Comparison of ENCODE assay signal across 8 cellular contexts in the genomic region with DNA sequence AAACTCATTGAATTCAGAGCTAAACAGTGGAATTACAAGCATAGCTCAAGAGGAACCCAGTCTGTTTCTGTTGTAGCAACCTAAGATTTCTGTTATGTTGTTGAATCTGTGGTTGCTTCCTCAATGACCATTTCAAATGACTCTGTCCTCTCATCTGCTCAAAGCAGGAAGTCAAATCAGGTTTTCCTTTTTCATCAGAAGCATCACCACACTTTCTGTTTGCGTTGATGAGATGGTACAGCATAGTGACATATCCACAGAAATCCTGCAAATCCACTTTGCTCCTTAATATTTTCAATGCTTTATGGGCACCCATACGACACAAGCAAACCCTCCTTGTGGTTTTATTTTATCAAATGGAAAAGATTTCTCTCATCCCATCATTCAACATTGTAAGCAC. TPM values are rescaled to one million over a fixed set of nuclear protein-coding genes. Genes with fewer than 3 reads are reported as not detected.
A peak's percentile ranks its signal among the peaks of the same experiment; 100 is the strongest.
DNase-seq lines count a peak whose midpoint lies in the region; ATAC-seq and TF ChIP-seq lines count a peak whose summit lies in the region.

No MANE protein-coding gene starts in this region.

- no peaks in the 10 kb centered on the region for H3K79me2 ChIP-seq in DND-41 (ENCODE audit: insufficient read depth, low read length)
- no peaks in the 10 kb centered on the region; the same call in 1 of the 2 replicates for H3K79me2 ChIP-seq in OCI-LY7 (ENCODE audit: insufficient read depth, low read depth, low read length)

- H3K4me2 ChIP-seq in DND-41 (ENCODE audit: insufficient read depth, low read length) (no peak overlapping the region), OCI-LY7 (ENCODE audit: low read length) (peak overlapping the region; percentile 66), neuronal stem cell (ENCODE audit: insufficient read depth, low read length, poor library complexity, severe bottlenecking) (no peak overlapping the region)

- H3K36me3 ChIP-seq in DND-41 (ENCODE audit: insufficient read depth, low read length), result no peaks in the 10 kb centered on the region
- H3K36me3 ChIP-seq in OCI-LY7 (ENCODE audit: insufficient read depth, low read length), result no peaks in the 10 kb centered on the region
- no peaks in the 10 kb centered on the region; the same call in 1 of the 2 replicates for H3K36me3 ChIP-seq in BE2C
- no peaks in the 10 kb centered on the region for H3K36me3 ChIP-seq in neuronal stem cell (replicated peaks in 1 of 2; ENCODE audit: control insufficient read depth in 2 of 2, insufficient read depth in 2 of 2, low read length in 2 of 2)

- TF ChIP-seq CTCF in DND-41 (IDR thresholded peaks at IDR 0.05; ENCODE audit: borderline replicate concordance, extremely low read depth, low read length, poor library complexity, severe bottlenecking) (no peak), OCI-LY7 (conservative IDR thresholded peaks at IDR 0.05; ENCODE audit: low read length) (no peak), BE2C (IDR thresholded peaks at IDR 0.05; ENCODE audit: low read depth, low read length) (no peak)

- no peaks in the 10 kb centered on the region for H3K27me3 ChIP-seq in DND-41 (ENCODE audit: insufficient read depth, low read length, poor library complexity)
- H3K27me3 ChIP-seq in BE2C, result no peaks in the 10 kb centered on the region
- H3K27me3 ChIP-seq in neuronal stem cell (ENCODE audit: control insufficient read depth in 3 of 3, insufficient read depth in 3 of 3, low read depth in 1 of 3, low read length in 3 of 3), result no peaks in the 10 kb centered on the region

- H2BK120ac ChIP-seq in neuronal stem cell (ENCODE audit: low read depth, low read length), result no peak overlapping the region

- H3K14ac ChIP-seq in neuronal stem cell (ENCODE audit: low read length), result no peak overlapping the region

- no peaks in the 10 kb centered on the region for H3K9me3 ChIP-seq in DND-41 (ENCODE audit: insufficient read depth, low read length, severe bottlenecking)
- H3K9me3 ChIP-seq in OCI-LY7 (ENCODE audit: low read length), result no peaks in the 10 kb centered on the region
- no peaks in the 10 kb centered on the region for H3K9me3 ChIP-seq in BE2C
- no peaks in the 10 kb centered on the region for H3K9me3 ChIP-seq in neuronal stem cell (replicated peaks in 1 of 2; ENCODE audit: control insufficient read depth in 2 of 2, insufficient read depth in 1 of 2, low read depth in 1 of 2, low read length in 2 of 2)

- H4K91ac ChIP-seq in neuronal stem cell (ENCODE audit: low read depth, low read length, poor library complexity), result no peak overlapping the region

- H3K4ac ChIP-seq in neuronal stem cell (ENCODE audit: low read length), result no peak overlapping the region

- no CpG with 5 or more reads among the region's 2 CpGs for WGBS in neuronal stem cell (ENCODE audit: extremely low coverage in 2 of 2, insufficient read length in 2 of 2, insufficient replicate concordance in 1 of 2), 2 donors

- DNase-seq in DND-41 (no peak), OCI-LY7 (ENCODE audit: low spot score) (peak; percentile 81), kidney tubule cell (ENCODE audit: low spot score) (peak; percentile 42), BE2C (no peak), HuH-7 (ENCODE audit: low spot score) (no peak), neuronal stem cell (ENCODE audit: low spot score) (no peak)

- no peaks in the 10 kb centered on the region for H3K79me1 ChIP-seq in neuronal stem cell (ENCODE audit: low read depth, low read length)

- H3K9ac ChIP-seq in DND-41 (ENCODE audit: low read depth, low read length) (no peak overlapping the region), neuronal stem cell (ENCODE audit: low read depth, low read length, poor library complexity) (no peak overlapping the region)

- H3K9me2 ChIP-seq in OCI-LY7 (ENCODE audit: insufficient read depth, low read length), result no peaks in the 10 kb centered on the region

- no peak overlapping the region for H3K18ac ChIP-seq in neuronal stem cell (ENCODE audit: low read length)

- intact Hi-C loops in OCI-LY7 (cut with micrococcal nuclease; ENCODE audit: unreplicated experiment), result no loop called here

- H2BK15ac ChIP-seq in neuronal stem cell (ENCODE audit: low read length), result no peak overlapping the region

- H3K27ac ChIP-seq in DND-41 (ENCODE audit: low read length) (no peak overlapping the region), OCI-LY7 (ENCODE audit: low read depth, low read length, poor library complexity, severe bottlenecking) (peak overlapping the region; percentile 88), neuronal stem cell (replicated peaks; ENCODE audit: low read length) (no peak overlapping the region)

- no peak overlapping the region for H3K23ac ChIP-seq in neuronal stem cell (ENCODE audit: low read depth, low read length, poor library complexity)

- ATAC-seq in DND-41 (ENCODE audit: insufficient read depth, low read depth), result peak; percentile 75
- peak; percentile 51 for ATAC-seq in GM21619 (IDR thresholded peaks at IDR 0.05; ENCODE audit: unreplicated experiment)
- ATAC-seq in SK-N-SH treated with all-trans-retinoic acid at 6 μM for 48 hours, result no peak; the same call in 2 of the 3 replicates

- H2AFZ ChIP-seq in DND-41 (ENCODE audit: low read depth, low read length) (peak overlapping the region; percentile 13), OCI-LY7 (ENCODE audit: low read length) (peak overlapping the region; percentile 50), neuronal stem cell (ENCODE audit: low read length) (no peak overlapping the region)

- H3K4me3 ChIP-seq in DND-41 (ENCODE audit: low read depth in 1 of 2, low read length in 2 of 2) (no peak overlapping the region), OCI-LY7 (ENCODE audit: low read depth, low read length, poor library complexity, severe bottlenecking) (peak overlapping the region; percentile 42), BE2C (ENCODE audit: low read depth, low read length) (no peak overlapping the region), neuronal stem cell (ENCODE audit: low read length in 2 of 2) (no peak overlapping the region)

- CTCF ChIA-PET in OCI-LY7 (lab: Charles Lee; ENCODE audit: unreplicated experiment), result no interaction called here

- BruUV-seq in OCI-LY7 (replicated peaks; lab: Mats Ljungman, UMichigan), result no TSS peak

- H4K8ac ChIP-seq in neuronal stem cell (ENCODE audit: low read depth, low read length), result no peak overlapping the region

- peaks cover 18% of the 10 kb centered on the region for H3K4me1 ChIP-seq in DND-41 (ENCODE audit: insufficient read depth, low read length)
- peaks cover 96% of the 10 kb centered on the region for H3K4me1 ChIP-seq in OCI-LY7 (ENCODE audit: insufficient read depth, low read length, poor library complexity, severe bottlenecking)
- H3K4me1 ChIP-seq in BE2C, result no peaks in the 10 kb centered on the region
- no peaks in the 10 kb centered on the region for H3K4me1 ChIP-seq in neuronal stem cell (ENCODE audit: control insufficient read depth in 2 of 2, insufficient read depth in 1 of 2, low read depth in 1 of 2, low read length in 2 of 2)

- H2BK5ac ChIP-seq in neuronal stem cell (ENCODE audit: low read length), result no peak overlapping the region

- H2BK12ac ChIP-seq in neuronal stem cell (ENCODE audit: low read length), result no peak overlapping the region

- H4K20me1 ChIP-seq in DND-41 (ENCODE audit: insufficient read depth, low read length) (no peaks in the 10 kb centered on the region), OCI-LY7 (ENCODE audit: insufficient read depth, low read length) (no peaks in the 10 kb centered on the region)

- H2AK5ac ChIP-seq in neuronal stem cell (ENCODE audit: low read depth, low read length), result no peak overlapping the region

- POLR2A ChIA-PET in OCI-LY7 (lab: Charles Lee), result interaction anchor here (0.6 to 3.9 kb wide), 9 partner anchors 8 to 455 kb away, joined by 3 to 46 read pairs (median 4); partner anchors contain the start of gene UCP2

TF ChIP-seq in SK-N-SH treated with all-trans-retinoic acid at 6 μM for 48 hours, 23 proteins besides CTCF, POLR2A, EP300 and RAD21 (continues in another document):
- TF ChIP-seq ZNF8 (CRISPR knock-in tag; IDR thresholded peaks at IDR 0.05), result no peak
- no peak for TF ChIP-seq ZNF565 (CRISPR knock-in tag; conservative IDR thresholded peaks at IDR 0.05; ENCODE audit: low read depth)
- no peak for TF ChIP-seq ZFP3 (CRISPR knock-in tag; IDR thresholded peaks at IDR 0.05)
- no peak for TF ChIP-seq ARNTL (CRISPR knock-in tag; IDR thresholded peaks at IDR 0.05; ENCODE audit: borderline replicate concordance, low read depth)
- TF ChIP-seq ESRRG (CRISPR knock-in tag; IDR thresholded peaks at IDR 0.05), result no peak
- TF ChIP-seq TCF4 (CRISPR knock-in tag; IDR thresholded peaks at IDR 0.05; ENCODE audit: borderline replicate concordance), result no peak

RNA-seq across cellular contexts. Expression of gene UCP2, which starts 12.6 kb away (rescaled TPM):
- 82.7 and 145 TPM in 2 replicates for total RNA-seq in OCI-LY7 (2014; rRNA removed; shearing (Covaris generic))
- total RNA-seq in OCI-LY7 (2022), result 358 and 389 TPM in 2 replicates
- 53.1 TPM for polyA plus RNA-seq in BE2C (2012; ENCODE audit: insufficient read depth, insufficient read length, low read depth)
- 66.7 TPM for polyA plus RNA-seq in neuronal stem cell (2013, experiment 1 of 2)
- 65.7 TPM for polyA plus RNA-seq in neuronal stem cell (2013, experiment 2 of 2)

RNA-seq across cellular contexts. Expression of gene UCP3, which starts 13.6 kb away (rescaled TPM):
- total RNA-seq in OCI-LY7 (2014; rRNA removed; shearing (Covaris generic)), result 1.5 and 3.2 TPM in 2 replicates
- total RNA-seq in OCI-LY7 (2022), result 1.8 and 2.4 TPM in 2 replicates
- 0.32 TPM for polyA plus RNA-seq in BE2C (2012; ENCODE audit: insufficient read depth, insufficient read length, low read depth)
- polyA plus RNA-seq in neuronal stem cell (2013, experiment 1 of 2), result 0.68 TPM
- 0.89 TPM for polyA plus RNA-seq in neuronal stem cell (2013, experiment 2 of 2)

RNA-seq across cellular contexts. Expression of gene DNAJB13, which starts 44.4 kb away (rescaled TPM):
- not detected in 2 replicates for total RNA-seq in OCI-LY7 (2014; rRNA removed; shearing (Covaris generic))
- total RNA-seq in OCI-LY7 (2022), result 0.29 and 0.81 TPM in 2 replicates
- not detected for polyA plus RNA-seq in BE2C (2012; ENCODE audit: insufficient read depth, insufficient read length, low read depth)
- polyA plus RNA-seq in neuronal stem cell (2013, experiment 1 of 2), result 0.26 TPM
- 0.24 TPM for polyA plus RNA-seq in neuronal stem cell (2013, experiment 2 of 2)

Comparison
In these comparisons a context has a peak if more than half of its experiments do, and no peak if none do; other contexts are left out.
1. DNase-seq: peak in OCI-LY7 (single experiment) and kidney tubule cell (single experiment); none in DND-41 (single experiment), BE2C (single experiment), HuH-7 (single experiment) and neuronal stem cell (single experiment).